7 cellular contexts compared by ENCODE assay signal in the genomic region with DNA sequence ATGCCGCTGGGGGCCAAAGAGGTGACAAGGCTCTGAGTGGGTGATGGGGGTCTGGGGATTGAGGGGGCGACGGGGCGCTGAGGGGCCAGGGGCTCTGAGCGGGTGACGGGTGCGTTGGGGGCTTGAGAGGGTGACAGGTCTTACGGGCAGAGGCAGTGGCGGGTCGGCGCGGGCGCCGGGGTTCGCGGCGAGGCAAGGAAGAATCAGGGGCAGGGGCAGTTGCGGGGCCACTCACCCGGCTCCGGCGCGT. TPM values are rescaled to one million over a fixed set of nuclear protein-coding genes. Genes with fewer than 3 reads are reported as not detected.
A peak's percentile ranks its signal among the peaks of the same experiment; 100 is the strongest.
DNase-seq lines count a peak whose midpoint lies in the region; ATAC-seq and TF ChIP-seq lines count a peak whose summit lies in the region.

No MANE protein-coding gene starts in this region.

- ATAC-seq in HCT116, result no peak; the same call in 1 of the 2 replicates
- ATAC-seq in GM21515 (IDR thresholded peaks at IDR 0.05; ENCODE audit: unreplicated experiment), result no peak

- TF ChIP-seq RAD21 in HCT116 (IDR thresholded peaks at IDR 0.05; ENCODE audit: low read depth), result no peak

- H3K27me3 ChIP-seq in HCT116 (ENCODE audit: insufficient read depth, low read length), result no peaks in the 10 kb centered on the region
- no peaks in the 10 kb centered on the region for H3K27me3 ChIP-seq in iPS-18a (ENCODE audit: control insufficient read depth, insufficient read depth, low read length)
- no peaks in the 10 kb centered on the region for H3K27me3 ChIP-seq in stomach

- CTCF ChIA-PET in HCT116 (lab: Charles Lee), result no interaction called here

- H3K4me2 ChIP-seq in HCT116 (ENCODE audit: low read length), result peak overlapping the region; percentile 92

- peak overlapping the region; percentile 99 for H3K4me3 Mint-ChIP-seq in activated T-helper 1 cell treated with anti-CD3 and anti-CD28 coated beads, Interleukin-12 subunit alpha, Interleukin-12 subunit beta, Interleukin-2, Interleukin-4 antibody, amounts not matched to agents 30 ng/mL and 10 ng/mL and 1 ng/mL, durations not matched to agents 14 hours and 24 hours and 36 hours

- TF ChIP-seq POLR2A in HCT116 (IDR thresholded peaks at IDR 0.05; ENCODE audit: borderline replicate concordance, extremely low read depth, insufficient read depth, insufficient read length) (no peak), stomach (IDR thresholded peaks at IDR 0.05) (peak in 1 of 4 donors; percentile 49)

- POLR2A ChIA-PET in HCT116 (lab: Charles Lee), result interaction anchor here (0.6 to 3.3 kb wide), 6 partner anchors 10 to 231 kb away, joined by 3 to 15 read pairs (median 3); a partner anchor contains a TSS

- H3K79me2 ChIP-seq in HCT116 (ENCODE audit: insufficient read depth, low read length), result peaks cover 90% of the 10 kb centered on the region

- no peaks in the 10 kb centered on the region for H3K9me2 ChIP-seq in HCT116 (ENCODE audit: insufficient read depth)

- H3K27ac ChIP-seq in HCT116 (ENCODE audit: low read depth, low read length) (peak overlapping the region; percentile 96), iPS-18a (ENCODE audit: low read length) (no peak overlapping the region), stomach (peak overlapping the region; percentile 97 to 99 (median 99))

- DNase-seq in HCT116 (ENCODE audit: low read depth, low spot score) (no peak), stomach (no peak), DMS153 treated with DMSO at 0.1 percent for 48 hours (lab: John Stamatoyannopoulos, UW; ENCODE audit: unreplicated experiment) (no peak), retina (no peak)
- no peak for DNase-seq in activated T-helper 1 cell treated with anti-CD3 and anti-CD28 coated beads, Interleukin-12 subunit alpha, Interleukin-12 subunit beta, Interleukin-2, Interleukin-4 antibody, amounts not matched to agents 30 ng/mL and 10 ng/mL and 1 ng/mL, durations not matched to agents 14 hours and 24 hours and 36 hours (ENCODE audit: low spot score)

- intact Hi-C loops in HCT116 (cut with micrococcal nuclease), result no loop called here
- intact Hi-C loops in activated T-helper 1 cell treated with anti-CD3 and anti-CD28 coated beads, Interleukin-12 subunit alpha, Interleukin-12 subunit beta, Interleukin-2, Interleukin-4 antibody, amounts not matched to agents 30 ng/mL and 10 ng/mL and 1 ng/mL, durations not matched to agents 14 hours and 24 hours and 36 hours (cut with micrococcal nuclease), result loop anchor here (1.0 to 10.0 kb wide), 12 partner anchors 46 to 1657 kb away; a partner anchor contains a TSS
- intact Hi-C loops in stomach (cut with DNase I; ENCODE audit: low total_unique reads), result no loop called here

- H3K4me1 Mint-ChIP-seq in activated T-helper 1 cell treated with anti-CD3 and anti-CD28 coated beads, Interleukin-12 subunit alpha, Interleukin-12 subunit beta, Interleukin-2, Interleukin-4 antibody, amounts not matched to agents 30 ng/mL and 10 ng/mL and 1 ng/mL, durations not matched to agents 14 hours and 24 hours and 36 hours (ENCODE audit: low read depth), result peaks cover 58% of the 10 kb centered on the region

- TF ChIP-seq EP300 in stomach (IDR thresholded peaks at IDR 0.05), result no peak

- H3K36me3 Mint-ChIP-seq in activated T-helper 1 cell treated with anti-CD3 and anti-CD28 coated beads, Interleukin-12 subunit alpha, Interleukin-12 subunit beta, Interleukin-2, Interleukin-4 antibody, amounts not matched to agents 30 ng/mL and 10 ng/mL and 1 ng/mL, durations not matched to agents 14 hours and 24 hours and 36 hours (ENCODE audit: low read depth), result peaks cover 67% of the 10 kb centered on the region

- BruUV-seq in HCT116 (replicated peaks; lab: Mats Ljungman, UMichigan), result no TSS peak

- H3K9ac ChIP-seq in HCT116 (ENCODE audit: low read length) (peak overlapping the region; percentile 98), iPS-18a (ENCODE audit: low read length) (peak overlapping the region; percentile 98)

- no peak for TF ChIP-seq CTCF in HCT116 (IDR thresholded peaks at IDR 0.05 in 2 of 3, conservative IDR thresholded peaks at IDR 0.05 in 1 of 3; ENCODE audit: borderline replicate concordance in 1 of 3, insufficient read depth in 1 of 3, low read depth in 2 of 3, low read length in 2 of 3)
- TF ChIP-seq CTCF in stomach (IDR thresholded peaks at IDR 0.05), result no peak

- H3K4me3 ChIP-seq in HCT116 (replicated peaks in 1 of 2; ENCODE audit: low read depth in 1 of 2, low read length in 2 of 2), result peak overlapping the region; percentile 79 to 91
- H3K4me3 ChIP-seq in iPS-18a (ENCODE audit: low read length), result peak overlapping the region; percentile 100
- peak overlapping the region; percentile 87 to 92 (median 90) for H3K4me3 ChIP-seq in stomach

- WGBS in stomach, 5 donors, result 0 to 2% (median 1%) methylated on average over 18 to 22 of the region's 22 CpGs

- H3K27me3 Mint-ChIP-seq in activated T-helper 1 cell treated with anti-CD3 and anti-CD28 coated beads, Interleukin-12 subunit alpha, Interleukin-12 subunit beta, Interleukin-2, Interleukin-4 antibody, amounts not matched to agents 30 ng/mL and 10 ng/mL and 1 ng/mL, durations not matched to agents 14 hours and 24 hours and 36 hours (ENCODE audit: insufficient read depth), result no peaks in the 10 kb centered on the region

- peaks cover 47 to 61% of the 10 kb centered on the region in 2 experiments for H3K36me3 ChIP-seq in HCT116 (ENCODE audit: control insufficient read depth in 1 of 2, insufficient read depth in 2 of 2, low read length in 2 of 2)
- H3K36me3 ChIP-seq in iPS-18a (ENCODE audit: control insufficient read depth, low read depth, low read length), result peaks cover 46% of the 10 kb centered on the region
- H3K36me3 ChIP-seq in stomach, result peaks cover 61 to 64% (median 63%) of the 10 kb centered on the region in 4 donors

- peaks cover 32% of the 10 kb centered on the region; the same call in 1 of the 2 replicates for H4K20me1 ChIP-seq in HCT116 (ENCODE audit: insufficient read depth)

- H3K4me1 ChIP-seq in HCT116 (ENCODE audit: control insufficient read depth in 1 of 2, insufficient read depth in 2 of 2, low read length in 2 of 2) (peaks cover 24 to 48% of the 10 kb centered on the region in 2 experiments), iPS-18a (ENCODE audit: control insufficient read depth, low read depth, low read length) (peaks cover 10% of the 10 kb centered on the region), stomach (peaks cover 43 to 77% (median 60%) of the 10 kb centered on the region in 4 donors)

- RAD21 ChIA-PET in HCT116 (lab: Charles Lee; ENCODE audit: low non-redundant PET in 1 of 2, low total read pairs in 2 of 2, uncharacterized antibody in 2 of 2, unreplicated experiment in 2 of 2), result no interaction called here

- H3K9me3 ChIP-seq in HCT116 (ENCODE audit: control insufficient read depth in 1 of 2, insufficient read depth in 1 of 2, low read depth in 1 of 2, low read length in 2 of 2) (no peaks in the 10 kb centered on the region), iPS-18a (ENCODE audit: control insufficient read depth, low read depth, low read length) (peaks cover 9% of the 10 kb centered on the region), stomach (peaks cover 3 to 29% (median 16%) of the 10 kb centered on the region in 4 donors)

- H2AFZ ChIP-seq in HCT116 (ENCODE audit: low read depth, low read length, poor library complexity, severe bottlenecking), result no peak overlapping the region

- peaks cover 25% of the 10 kb centered on the region for H3K9me3 Mint-ChIP-seq in activated T-helper 1 cell treated with anti-CD3 and anti-CD28 coated beads, Interleukin-12 subunit alpha, Interleukin-12 subunit beta, Interleukin-2, Interleukin-4 antibody, amounts not matched to agents 30 ng/mL and 10 ng/mL and 1 ng/mL, durations not matched to agents 14 hours and 24 hours and 36 hours

- peak overlapping the region; percentile 98 for H3K27ac Mint-ChIP-seq in activated T-helper 1 cell treated with anti-CD3 and anti-CD28 coated beads, Interleukin-12 subunit alpha, Interleukin-12 subunit beta, Interleukin-2, Interleukin-4 antibody, amounts not matched to agents 30 ng/mL and 10 ng/mL and 1 ng/mL, durations not matched to agents 14 hours and 24 hours and 36 hours

TF ChIP-seq in HCT116, 20 proteins besides CTCF, POLR2A, EP300 and RAD21 (continues in another document):
- TF ChIP-seq YY1 (IDR thresholded peaks at IDR 0.05; ENCODE audit: extremely low read depth, insufficient replicate concordance, low read depth, low read length) (no peak), SRF (IDR thresholded peaks at IDR 0.05; ENCODE audit: low read depth) (no peak), EGR1 (IDR thresholded peaks at IDR 0.05; ENCODE audit: low read depth) (no peak), ZNF274 (IDR thresholded peaks at IDR 0.05; ENCODE audit: low read depth, low read length) (no peak), ZFX (IDR thresholded peaks at IDR 0.05) (no peak), SIN3A (IDR thresholded peaks at IDR 0.05; ENCODE audit: low read depth) (no peak), JUND (IDR thresholded peaks at IDR 0.05) (no peak)
- TF ChIP-seq, protein P1, sequence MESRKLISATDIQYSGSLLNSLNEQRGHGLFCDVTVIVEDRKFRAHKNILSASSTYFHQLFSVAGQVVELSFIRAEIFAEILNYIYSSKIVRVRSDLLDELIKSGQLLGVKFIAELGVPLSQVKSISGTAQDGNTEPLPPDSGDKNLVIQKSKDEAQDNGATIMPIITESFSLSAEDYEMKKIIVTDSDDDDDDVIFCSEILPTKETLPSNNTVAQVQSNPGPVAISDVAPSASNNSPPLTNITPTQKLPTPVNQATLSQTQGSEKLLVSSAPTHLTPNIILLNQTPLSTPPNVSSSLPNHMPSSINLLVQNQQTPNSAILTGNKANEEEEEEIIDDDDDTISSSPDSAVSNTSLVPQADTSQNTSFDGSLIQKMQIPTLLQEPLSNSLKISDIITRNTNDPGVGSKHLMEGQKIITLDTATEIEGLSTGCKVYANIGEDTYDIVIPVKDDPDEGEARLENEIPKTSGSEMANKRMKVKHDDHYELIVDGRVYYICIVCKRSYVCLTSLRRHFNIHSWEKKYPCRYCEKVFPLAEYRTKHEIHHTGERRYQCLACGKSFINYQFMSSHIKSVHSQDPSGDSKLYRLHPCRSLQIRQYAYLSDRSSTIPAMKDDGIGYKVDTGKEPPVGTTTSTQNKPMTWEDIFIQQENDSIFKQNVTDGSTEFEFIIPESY (IDR thresholded peaks at IDR 0.05; ENCODE audit: extremely low read depth, insufficient replicate concordance, low read length), result no peak

RNA-seq across cellular contexts. Expression of a gene that starts 0.1 kb away (rescaled TPM):
- 24.1 TPM for total RNA-seq in HCT116 (2021; ENCODE audit: unreplicated experiment)
- 11.8 and 14.2 TPM in 2 replicates for polyA plus RNA-seq in HCT116 (2012)
- total RNA-seq in activated T-helper 1 cell treated with anti-CD3 and anti-CD28 coated beads, Interleukin-12 subunit alpha, Interleukin-12 subunit beta, Interleukin-2, Interleukin-4 antibody, amounts not matched to agents 30 ng/mL and 10 ng/mL and 1 ng/mL, durations not matched to agents 14 hours and 24 hours and 36 hours, result 68.9 and 70.4 TPM in 2 replicates
- 10 to 100 TPM in 4 of 5 donors, 1 to 10 TPM in 1; 5.2 to 29.6 (median 26.1) TPM for total RNA-seq in stomach
- 1 to 10 TPM; 5.8 to 8.4 (median 6.4) TPM for polyA plus RNA-seq in stomach

RNA-seq across cellular contexts. Expression of a gene that starts 58.5 kb away (rescaled TPM):
- total RNA-seq in HCT116 (2021; ENCODE audit: unreplicated experiment) (32.1 TPM), stomach (10 to 100 TPM; 11.7 to 38.2 (median 36.2) TPM)
- polyA plus RNA-seq in HCT116 (2012), result 28.0 and 31.7 TPM in 2 replicates
- total RNA-seq in activated T-helper 1 cell treated with anti-CD3 and anti-CD28 coated beads, Interleukin-12 subunit alpha, Interleukin-12 subunit beta, Interleukin-2, Interleukin-4 antibody, amounts not matched to agents 30 ng/mL and 10 ng/mL and 1 ng/mL, durations not matched to agents 14 hours and 24 hours and 36 hours, result 53.1 and 57.4 TPM in 2 replicates
- polyA plus RNA-seq in stomach, result 10 to 100 TPM; 21.0 to 21.5 (median 21.4) TPM
